24 cellular contexts compared by ENCODE assay signal in genomic region chr1:71649588-71649987, GRCh38.
"Had no signal": no experiment of that assay in that cellular context is flagged by ENCODE, and none has a peak within 500 bp of the region (broad histone marks: within the 10 kb centered on the region; RNA-seq: fewer than 3 reads in every experiment).

No MANE protein-coding gene starts in this region.

- H3K4me1 ChIP-seq: neural progenitor cell, psoas muscle, right lobe of liver, vagina had no signal

- H3K4me3 Mint-ChIP-seq: immature natural killer cell; naive thymus-derived CD4-positive, alpha-beta T cell; nephron; neural progenitor cell; stimulated activated naive B cell treated with anti-CD40 and anti-IgM and Interleukin-4, amounts not matched to agents 10 μg/mL and 1 μg/mL and 100 μg/mL, for 72 hours; stimulated activated naive CD8-positive, alpha-beta T cell treated with anti-CD3 and anti-CD28 coated beads, Interleukin-15, Interleukin-2, amounts not matched to agents 100 ng/mL and 50 ng/mL, for 24 hours had no signal

- H3K36me3 Mint-ChIP-seq: immature natural killer cell; naive thymus-derived CD4-positive, alpha-beta T cell; neural progenitor cell; stimulated activated naive B cell treated with anti-CD40 and anti-IgM and Interleukin-4, amounts not matched to agents 10 μg/mL and 1 μg/mL and 100 μg/mL, for 72 hours had no signal

- H3K4me3 ChIP-seq: dorsolateral prefrontal cortex, heart right ventricle, neural progenitor cell, ovary, psoas muscle, right lobe of liver, suprapubic skin, transverse colon, vagina had no signal

- H3K27me3 ChIP-seq: dorsolateral prefrontal cortex, heart right ventricle, neural progenitor cell, ovary, right lobe of liver, suprapubic skin, transverse colon, vagina had no signal

- H3K27ac Mint-ChIP-seq: immature natural killer cell; naive thymus-derived CD4-positive, alpha-beta T cell; neural progenitor cell; stimulated activated naive B cell treated with anti-CD40 and anti-IgM and Interleukin-4, amounts not matched to agents 10 μg/mL and 1 μg/mL and 100 μg/mL, for 72 hours; stimulated activated naive CD8-positive, alpha-beta T cell treated with anti-CD3 and anti-CD28 coated beads, Interleukin-15, Interleukin-2, amounts not matched to agents 100 ng/mL and 50 ng/mL, for 24 hours had no signal

- H3K27ac ChIP-seq: heart right ventricle, neural progenitor cell, ovary, psoas muscle, right lobe of liver, suprapubic skin, vagina had no signal

- H3K9ac ChIP-seq: neural progenitor cell had no signal

- H3K9me3 ChIP-seq: heart right ventricle, ovary, psoas muscle, right lobe of liver, suprapubic skin, transverse colon, vagina had no signal

- ATAC-seq: heart right ventricle; naive thymus-derived CD4-positive, alpha-beta T cell; psoas muscle; right lobe of liver; stimulated activated naive B cell treated with anti-CD40 and anti-IgM and Interleukin-4, amounts not matched to agents 10 μg/mL and 1 μg/mL and 100 μg/mL, for 72 hours had no signal

- H3K9me3 Mint-ChIP-seq: nephron; neural progenitor cell; stimulated activated naive B cell treated with anti-CD40 and anti-IgM and Interleukin-4, amounts not matched to agents 10 μg/mL and 1 μg/mL and 100 μg/mL, for 72 hours; stimulated activated naive CD8-positive, alpha-beta T cell treated with anti-CD3 and anti-CD28 coated beads, Interleukin-15, Interleukin-2, amounts not matched to agents 100 ng/mL and 50 ng/mL, for 24 hours had no signal

- H3K27me3 Mint-ChIP-seq: naive thymus-derived CD4-positive, alpha-beta T cell; stimulated activated naive B cell treated with anti-CD40 and anti-IgM and Interleukin-4, amounts not matched to agents 10 μg/mL and 1 μg/mL and 100 μg/mL, for 72 hours; stimulated activated naive CD8-positive, alpha-beta T cell treated with anti-CD3 and anti-CD28 coated beads, Interleukin-15, Interleukin-2, amounts not matched to agents 100 ng/mL and 50 ng/mL, for 24 hours had no signal

- H3K36me3 ChIP-seq: heart right ventricle, neural progenitor cell, ovary, right lobe of liver, suprapubic skin, transverse colon, vagina had no signal

- H3K4me1 Mint-ChIP-seq: naive thymus-derived CD4-positive, alpha-beta T cell; neural progenitor cell; stimulated activated naive B cell treated with anti-CD40 and anti-IgM and Interleukin-4, amounts not matched to agents 10 μg/mL and 1 μg/mL and 100 μg/mL, for 72 hours had no signal

- DNase-seq: dorsolateral prefrontal cortex; effector CD4-positive, alpha-beta T cell; foreskin melanocyte; glutamatergic neuron; heart right ventricle; hippocampal formation; immature natural killer cell; mesendoderm; midbrain; naive thymus-derived CD4-positive, alpha-beta T cell; ovary; posterior cingulate gyrus; psoas muscle; right lobe of liver; small intestine; stimulated activated CD4-positive, alpha-beta T cell treated with anti-CD3 and anti-CD28 coated beads, Interleukin-15, amount 100 ng/mL, for 24 hours; stimulated activated CD4-positive, alpha-beta T cell treated with anti-CD3 and anti-CD28 coated beads, Interleukin-2, amount 100 ng/mL, for 48 hours; stimulated activated naive B cell treated with anti-CD40 and anti-IgM and Interleukin-4, amounts not matched to agents 10 μg/mL and 1 μg/mL and 100 μg/mL, for 72 hours; transverse colon had no signal
